ENCODE assay signal across 1 cellular context in genomic region chr16:10876305-10876704, GRCh38.
TF ChIP-seq lines count a peak whose summit lies in the region.

No MANE protein-coding gene starts in this region.

TF ChIP-seq in GM12878, 131 proteins besides CTCF, POLR2A, EP300 and RAD21:
- TF ChIP-seq ZBTB40 (IDR thresholded peaks at IDR 0.05; ENCODE audit: borderline replicate concordance) (0 out of 2 replicates have a peak, but pooled peaks have one; percentile 12), CBX3 (IDR thresholded peaks at IDR 0.05; ENCODE audit: borderline replicate concordance, low read depth) (no peak)
